ENCODE assay signal across 8 cellular contexts in the genomic region with DNA sequence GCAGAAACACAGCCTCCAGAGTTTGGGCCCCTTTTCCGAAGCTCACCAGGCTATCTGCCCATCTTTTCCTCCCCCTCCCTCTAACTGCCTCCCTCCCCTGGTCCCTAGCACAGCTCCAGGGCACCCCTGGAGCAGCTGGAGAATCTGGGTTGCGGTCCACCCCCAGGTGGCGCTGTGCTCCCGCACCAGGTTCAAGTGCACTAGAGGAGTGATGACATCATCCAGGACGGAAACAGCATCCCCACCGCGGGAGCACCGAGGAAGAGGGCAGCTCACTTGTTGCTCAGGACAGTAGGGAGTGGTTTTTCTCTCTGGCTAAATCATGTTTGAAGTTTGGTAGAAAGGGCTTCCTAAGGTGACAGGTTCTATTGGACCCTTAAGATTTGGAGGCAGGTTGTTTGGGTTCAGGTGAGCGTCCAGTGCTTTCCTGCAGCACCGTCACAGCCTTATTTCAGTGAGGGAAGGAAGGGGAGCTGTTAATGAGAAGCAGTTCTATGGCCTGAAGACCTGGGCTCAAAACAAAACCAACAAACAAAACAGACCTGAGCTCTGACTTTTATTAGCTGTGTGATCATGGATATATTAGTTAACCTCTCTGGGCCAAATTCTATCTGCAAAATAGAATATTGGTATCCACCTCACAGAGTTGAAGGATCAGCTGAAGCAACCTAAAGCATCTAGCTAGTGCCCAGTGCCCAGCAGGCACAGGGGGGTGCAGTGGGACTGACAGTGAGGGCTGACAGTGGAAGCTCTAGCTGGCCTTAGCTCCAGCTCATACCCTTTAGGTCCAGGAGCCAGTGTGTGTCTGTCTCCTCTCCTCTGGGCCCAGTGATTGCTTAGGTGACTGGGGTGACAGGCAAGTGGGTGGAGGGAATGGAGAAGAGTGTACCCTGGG. TPM values are rescaled to one million over a fixed set of nuclear protein-coding genes. Genes with fewer than 3 reads are reported as not detected.
A peak's percentile ranks its signal among the peaks of the same experiment; 100 is the strongest.
DNase-seq lines count a peak whose midpoint lies in the region; ATAC-seq and TF ChIP-seq lines count a peak whose summit lies in the region.

No MANE protein-coding gene starts in this region.

- TSS peak; percentile 12 for BruUV-seq in PC-9 (replicated peaks; lab: Mats Ljungman, UMichigan)

- H3K79me2 ChIP-seq in PC-9 (ENCODE audit: low read depth), result no peaks in the 10 kb centered on the region

- H3K4me3 Mint-ChIP-seq in CD4-positive, alpha-beta T cell, result peak overlapping the region; percentile 46

- no peaks in the 10 kb centered on the region for H3K9me3 ChIP-seq in CD4-positive, alpha-beta T cell (ENCODE audit: control insufficient read depth, low read length)
- H3K9me3 ChIP-seq in PC-9 (ENCODE audit: insufficient read depth, low read depth), result no peaks in the 10 kb centered on the region

- H3K36me3 ChIP-seq in PC-9 (ENCODE audit: low read depth), result no peaks in the 10 kb centered on the region

- no peak overlapping the region for H3K27ac Mint-ChIP-seq in CD4-positive, alpha-beta T cell

- no peaks in the 10 kb centered on the region for H4K20me1 ChIP-seq in PC-9 (ENCODE audit: insufficient read depth)

- no peaks in the 10 kb centered on the region for H3K36me3 Mint-ChIP-seq in CD4-positive, alpha-beta T cell (ENCODE audit: low read depth)

- H3K27me3 Mint-ChIP-seq in CD4-positive, alpha-beta T cell, result peaks cover 47% of the 10 kb centered on the region

- peaks cover 7% of the 10 kb centered on the region for H3K4me1 Mint-ChIP-seq in CD4-positive, alpha-beta T cell (ENCODE audit: low read depth)

- no peak overlapping the region for H3K27ac ChIP-seq in CD4-positive, alpha-beta T cell (ENCODE audit: low read depth, low read length)
- H3K27ac ChIP-seq in PC-9, result peak overlapping the region; percentile 61

- H3K9me2 ChIP-seq in PC-9 (ENCODE audit: insufficient read depth), result no peaks in the 10 kb centered on the region

- peak; percentile 61 to 80 (median 71) for DNase-seq in CD4-positive, alpha-beta T cell
- DNase-seq in Jurkat, Clone E6-1 (ENCODE audit: low read depth, low spot score), result peak; percentile 86
- DNase-seq in PC-9, result peak; percentile 75 to 89
- DNase-seq in activated T-cell treated with anti-CD3 and anti-CD28 coated beads for 24 hours (ENCODE audit: low read depth), result peak; percentile 74
- peak; percentile 84 to 92 for DNase-seq in erythroblast (lab: John Stamatoyannopoulos, UW)
- peak; percentile 94 for DNase-seq in myocyte (ENCODE audit: low read depth)
- peak; percentile 94 for DNase-seq in stimulated activated CD8-positive, alpha-beta memory T cell treated with anti-CD3 and anti-CD28 coated beads, Interleukin-4, amount 100 ng/mL, for 48 hours

- TF ChIP-seq POLR2A in erythroblast (IDR thresholded peaks at IDR 0.05; ENCODE audit: low read length), result no peak

- peaks cover 29% of the 10 kb centered on the region for H3K4me1 ChIP-seq in PC-9 (replicated peaks; ENCODE audit: insufficient read depth)

- CTCF ChIA-PET in CD4-positive, alpha-beta T cell (lab: Charles Lee), result interaction anchor here (0.6 to 2.7 kb wide), 21 partner anchors 10 to 239 kb away, joined by 3 to 19 read pairs (median 4); partner anchors contain the start of genes LMOD1, RNPEP and TIMM17A
- CTCF ChIA-PET in PC-9 (lab: Charles Lee), result interaction anchor here (0.5 to 2.2 kb wide), 14 partner anchors 13 to 445 kb away, joined by 3 to 23 read pairs (median 7); no protein-coding TSS in a partner anchor

- ATAC-seq in CD4-positive, alpha-beta T cell (ENCODE audit: poor library complexity), result peak; percentile 91
- ATAC-seq in GM21367 (IDR thresholded peaks at IDR 0.05; ENCODE audit: unreplicated experiment), result peak; percentile 71

- peak overlapping the region; percentile 43 for H3K4me2 ChIP-seq in PC-9

- POLR2A ChIA-PET in CD4-positive, alpha-beta T cell (lab: Charles Lee), result interaction anchor here (0.6 to 1.6 kb wide), 7 partner anchors 8 to 130 kb away, joined by 3 to 4 read pairs (median 4); partner anchors contain the start of genes IPO9, RNPEP and TIMM17A
- POLR2A ChIA-PET in PC-9 (lab: Charles Lee; ENCODE audit: unreplicated experiment), result interaction anchor here (0.6 to 0.7 kb wide), 4 partner anchors 24 to 412 kb away, joined by 3 to 8 read pairs (median 4); no protein-coding TSS in a partner anchor

- H3K4me3 ChIP-seq in Jurkat, Clone E6-1 (ENCODE audit: low read length), result no peak overlapping the region
- H3K4me3 ChIP-seq in PC-9, result no peak overlapping the region

- peak; percentile 77 for TF ChIP-seq CTCF in CD4-positive, alpha-beta T cell (IDR thresholded peaks at IDR 0.05)
- peak; percentile 98 for TF ChIP-seq CTCF in PC-9 (conservative IDR thresholded peaks at IDR 0.05)

- no peak overlapping the region; the same call in 1 of the 2 replicates for H2AFZ ChIP-seq in PC-9

- H3K9me3 Mint-ChIP-seq in CD4-positive, alpha-beta T cell, result no peaks in the 10 kb centered on the region

- H3K27me3 ChIP-seq in CD4-positive, alpha-beta T cell (ENCODE audit: control insufficient read depth, insufficient read depth, low read length), result peaks cover 14% of the 10 kb centered on the region
- no peaks in the 10 kb centered on the region for H3K27me3 ChIP-seq in PC-9 (ENCODE audit: insufficient read depth, low read depth)

- peaks cover 35% of the 10 kb centered on the region for H3F3A ChIP-seq in PC-9 (ENCODE audit: insufficient read depth, low read depth)

- intact Hi-C loops in CD4-positive, alpha-beta T cell (cut with DNase I, micrococcal nuclease), result loop anchor here (1.0 to 5.0 kb wide), 4 partner anchors 61 to 241 kb away; partner anchors contain the start of gene TIMM17A (in 2 of the 2)
- intact Hi-C loops in PC-9 (cut with micrococcal nuclease; ENCODE audit: unreplicated experiment), result loop anchor here (1.0 kb wide), 3 partner anchors 76 to 239 kb away; no protein-coding TSS in a partner anchor

RNA-seq across cellular contexts. Expression of gene SHISA4, which starts 7.5 kb away (rescaled TPM):
- under 1 TPM in 1 of 2 experiments, not detected in 1; 0.19 TPM for total RNA-seq in CD4-positive, alpha-beta T cell
- polyA plus RNA-seq in Jurkat, Clone E6-1 (2012; ENCODE audit: insufficient read depth, insufficient read length), result not detected
- total RNA-seq in PC-9 (2021) (22.4 and 28.6 TPM in 2 replicates), myocyte (167 and 196 TPM in 2 replicates)
- 71.9 TPM for polyA plus RNA-seq in myocyte (2012)

RNA-seq across cellular contexts. Expression of gene LMOD1, which starts 50.2 kb away (rescaled TPM):
- not detected for total RNA-seq in CD4-positive, alpha-beta T cell
- polyA plus RNA-seq in Jurkat, Clone E6-1 (2012; ENCODE audit: insufficient read depth, insufficient read length), result not detected
- 0.53 and 0.74 TPM in 2 replicates for total RNA-seq in PC-9 (2021)
- total RNA-seq in myocyte, result 3.2 and 6.0 TPM in 2 replicates
- 12.2 TPM for polyA plus RNA-seq in myocyte (2012)

RNA-seq across cellular contexts. Expression of gene TIMM17A, which starts 59.1 kb away (rescaled TPM):
- total RNA-seq in CD4-positive, alpha-beta T cell, result 10 to 100 TPM; 46.2 to 49.6 TPM
- polyA plus RNA-seq in Jurkat, Clone E6-1 (2012; ENCODE audit: insufficient read depth, insufficient read length), result 97.1 TPM
- total RNA-seq in PC-9 (2021), result 55.7 and 60.4 TPM in 2 replicates
- total RNA-seq in myocyte, result 38.9 and 59.4 TPM in 2 replicates
- 60.9 TPM for polyA plus RNA-seq in myocyte (2012)

Comparison
In these comparisons a context has a peak if more than half of its experiments do, and no peak if none do; other contexts are left out.
1. RNA of gene SHISA4, which starts 7.5 kb away (total RNA-seq): 167 to 196 TPM in myocyte and 22.4 to 28.6 TPM in PC-9; 0.19 TPM in CD4-positive, alpha-beta T cell; every median in the first group is over 10 times any median in the second.
2. Peak in every context shown above with its lines, with median percentiles within 50 percentile points of each other: DNase-seq.